ENCODE assay signal across 15 cellular contexts in the genomic region with DNA sequence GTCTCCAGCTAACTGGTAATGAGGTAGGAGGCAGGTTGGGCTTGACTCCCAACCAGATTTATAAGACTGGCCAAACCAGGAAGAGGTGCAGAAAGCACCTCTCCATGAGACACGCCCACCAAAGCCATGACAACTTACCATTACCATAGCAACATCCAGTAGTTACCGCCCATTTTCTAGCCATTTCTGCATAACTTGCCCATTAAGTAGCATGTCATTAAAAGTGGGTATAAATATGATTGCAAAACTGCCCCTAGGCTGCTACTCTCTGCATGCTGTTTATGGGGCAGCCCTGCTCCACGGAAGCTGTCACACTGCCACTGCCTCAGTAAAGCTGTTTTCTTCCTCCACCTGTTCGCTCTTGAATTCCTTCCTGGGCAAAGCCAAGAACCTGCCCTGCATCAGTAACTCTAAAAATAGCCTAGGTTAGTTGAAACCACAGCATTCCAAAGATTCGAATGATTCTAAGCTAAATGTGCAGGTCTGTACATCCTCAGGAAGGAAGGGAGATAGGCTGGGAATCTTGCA.
DNase-seq lines count a peak whose midpoint lies in the region; ATAC-seq, FAIRE-seq and TF ChIP-seq lines count a peak whose summit lies in the region.
"Had no signal": no experiment of that assay in that cellular context is flagged by ENCODE, and none has a peak within 500 bp of the region (broad histone marks: within the 10 kb centered on the region; RNA-seq: fewer than 3 reads in every experiment).

No MANE protein-coding gene starts in this region.

- H3K79me2 ChIP-seq in HCT116 (ENCODE audit: insufficient read depth, low read length) (no peaks in the 10 kb centered on the region), parathyroid adenoma (no peaks in the 10 kb centered on the region)

- H3K9me3 Mint-ChIP-seq in stimulated activated memory B cell treated with anti-CD40 and anti-IgM and Interleukin-4, amounts not matched to agents 10 μg/mL and 1 μg/mL and 100 μg/mL, for 72 hours, result no peaks in the 10 kb centered on the region
- H3K9me3 Mint-ChIP-seq: CD8-positive, alpha-beta memory T cell; natural killer cell treated with Interleukin-12 subunit alpha and Interleukin-12 subunit beta and Interleukin-15 and Interleukin-18, amount 100 ng/mL, for 72 hours had no signal

- no peaks in the 10 kb centered on the region for H3K9me3 ChIP-seq in HCT116 (ENCODE audit: control insufficient read depth in 1 of 2, insufficient read depth in 1 of 2, low read depth in 1 of 2, low read length in 2 of 2)
- no peaks in the 10 kb centered on the region for H3K9me3 ChIP-seq in parathyroid adenoma (ENCODE audit: control insufficient read depth, low read length)

- TF ChIP-seq RAD21 in HCT116 (IDR thresholded peaks at IDR 0.05; ENCODE audit: low read depth), result no peak

- H3K4me1 Mint-ChIP-seq in stimulated activated memory B cell treated with anti-CD40 and anti-IgM and Interleukin-4, amounts not matched to agents 10 μg/mL and 1 μg/mL and 100 μg/mL, for 72 hours, result no peaks in the 10 kb centered on the region
- H3K4me1 Mint-ChIP-seq: CD8-positive, alpha-beta memory T cell had no signal

- ATAC-seq in HCT116 (no peak), GM21717 (IDR thresholded peaks at IDR 0.05; ENCODE audit: unreplicated experiment) (no peak)
- no peak for ATAC-seq in stimulated activated memory B cell treated with anti-CD40 and anti-IgM and Interleukin-4, amounts not matched to agents 10 μg/mL and 1 μg/mL and 100 μg/mL, for 72 hours
- ATAC-seq: natural killer cell treated with Interleukin-12 subunit alpha and Interleukin-12 subunit beta and Interleukin-15 and Interleukin-18, amount 100 ng/mL, for 72 hours; T-helper 17 cell had no signal

- no peaks in the 10 kb centered on the region for H3K36me3 ChIP-seq in HCT116 (ENCODE audit: control insufficient read depth in 1 of 2, insufficient read depth in 2 of 2, low read length in 2 of 2)
- no peaks in the 10 kb centered on the region for H3K36me3 ChIP-seq in bronchial epithelial cell (ENCODE audit: control insufficient read depth, insufficient read depth, low read length)
- no peaks in the 10 kb centered on the region for H3K36me3 ChIP-seq in parathyroid adenoma (ENCODE audit: control insufficient read depth, insufficient read depth, low read length)

- H4K20me1 ChIP-seq in HCT116 (ENCODE audit: insufficient read depth), result no peaks in the 10 kb centered on the region

- H3K4me2 ChIP-seq in HCT116 (ENCODE audit: low read length) (no peak overlapping the region), parathyroid adenoma (ENCODE audit: low read length) (no peak overlapping the region)

- POLR2A ChIA-PET in HCT116 (lab: Charles Lee), result interaction anchor here (1.2 kb wide), 1 partner anchor 11 kb away, joined by 3 read pairs; no protein-coding TSS in a partner anchor
- POLR2A ChIA-PET in GM10248 (lab: Yijun Ruan, JAX), result no interaction called here

- H3K27ac ChIP-seq in HCT116 (ENCODE audit: low read depth, low read length), result no peak overlapping the region
- no peak overlapping the region for H3K27ac ChIP-seq in parathyroid adenoma

- no peak overlapping the region for H2AFZ ChIP-seq in HCT116 (ENCODE audit: low read depth, low read length, poor library complexity, severe bottlenecking)
- peak overlapping the region; percentile 53 for H2AFZ ChIP-seq in parathyroid adenoma

- FAIRE-seq in bronchial epithelial cell (lab: Jason Lieb, UNC), result peak; percentile 62
- FAIRE-seq: islet of Langerhans had no signal

- RAD21 ChIA-PET in HCT116 (lab: Charles Lee; ENCODE audit: low non-redundant PET in 1 of 2, low total read pairs in 2 of 2, uncharacterized antibody in 2 of 2, unreplicated experiment in 2 of 2), result no interaction called here

- TF ChIP-seq CTCF in HCT116 (IDR thresholded peaks at IDR 0.05 in 2 of 3, conservative IDR thresholded peaks at IDR 0.05 in 1 of 3; ENCODE audit: borderline replicate concordance in 1 of 3, insufficient read depth in 1 of 3, low read depth in 2 of 3, low read length in 2 of 3) (no peak), bronchial epithelial cell (IDR thresholded peaks at IDR 0.05; ENCODE audit: insufficient read depth, low read length, severe bottlenecking) (no peak), parathyroid adenoma (IDR thresholded peaks at IDR 0.05) (no peak), GM10248 (IDR thresholded peaks at IDR 0.05; ENCODE audit: control extremely low read depth, extremely low read depth, low read depth, missing control alignments) (no peak)

- peaks cover under 1% of the 10 kb centered on the region for H3K27me3 Mint-ChIP-seq in stimulated activated memory B cell treated with anti-CD40 and anti-IgM and Interleukin-4, amounts not matched to agents 10 μg/mL and 1 μg/mL and 100 μg/mL, for 72 hours
- H3K27me3 Mint-ChIP-seq: T-helper 17 cell had no signal

- H3K4me3 ChIP-seq in HCT116 (replicated peaks in 1 of 2; ENCODE audit: low read depth in 1 of 2, low read length in 2 of 2) (no peak overlapping the region), bronchial epithelial cell (ENCODE audit: low read depth, low read length) (no peak overlapping the region), parathyroid adenoma (ENCODE audit: low read depth, low read length) (no peak overlapping the region)

- H3K36me3 Mint-ChIP-seq in stimulated activated memory B cell treated with anti-CD40 and anti-IgM and Interleukin-4, amounts not matched to agents 10 μg/mL and 1 μg/mL and 100 μg/mL, for 72 hours, result no peaks in the 10 kb centered on the region
- H3K36me3 Mint-ChIP-seq: CD8-positive, alpha-beta memory T cell; natural killer cell treated with Interleukin-12 subunit alpha and Interleukin-12 subunit beta and Interleukin-15 and Interleukin-18, amount 100 ng/mL, for 72 hours had no signal

- H3K9ac ChIP-seq in HCT116 (ENCODE audit: low read length) (no peak overlapping the region), parathyroid adenoma (no peak overlapping the region)

- no peaks in the 10 kb centered on the region for H3K27me3 ChIP-seq in HCT116 (ENCODE audit: insufficient read depth, low read length)
- H3K27me3 ChIP-seq in bronchial epithelial cell (ENCODE audit: control insufficient read depth, insufficient read depth, low read length), result no peaks in the 10 kb centered on the region
- H3K27me3 ChIP-seq in parathyroid adenoma (ENCODE audit: control insufficient read depth, insufficient read depth, low read length), result no peaks in the 10 kb centered on the region

- no TSS peak for BruUV-seq in HCT116 (replicated peaks; lab: Mats Ljungman, UMichigan)

- H3K4me1 ChIP-seq in HCT116 (ENCODE audit: control insufficient read depth in 1 of 2, insufficient read depth in 2 of 2, low read length in 2 of 2) (peaks cover 3 to 6% of the 10 kb centered on the region in 2 experiments; a peak in 2 of 4 replicates), parathyroid adenoma (peaks cover 8% of the 10 kb centered on the region)

- no peaks in the 10 kb centered on the region for H3K9me2 ChIP-seq in HCT116 (ENCODE audit: insufficient read depth)

- H3K27ac Mint-ChIP-seq in stimulated activated memory B cell treated with anti-CD40 and anti-IgM and Interleukin-4, amounts not matched to agents 10 μg/mL and 1 μg/mL and 100 μg/mL, for 72 hours, result no peak overlapping the region
- H3K27ac Mint-ChIP-seq: natural killer cell treated with Interleukin-12 subunit alpha and Interleukin-12 subunit beta and Interleukin-15 and Interleukin-18, amount 100 ng/mL, for 72 hours; T-helper 17 cell had no signal

- DNase-seq in HCT116 (ENCODE audit: low read depth, low spot score), result no peak
- DNase-seq in NCI-H510A treated with DMSO at 0.1 percent for 48 hours (lab: John Stamatoyannopoulos, UW), result peak; percentile 34
- DNase-seq in bronchial epithelial cell (ENCODE audit: low read depth), result peak; percentile 55
- no peak for DNase-seq in dermis blood vessel endothelial cell
- no peak for DNase-seq in GM10248 (ENCODE audit: extremely low spot score)
- DNase-seq: activated naive CD4-positive, alpha-beta T cell treated with anti-CD3 and anti-CD28 coated beads, Interleukin-2, amount 50 U/mL, for 16 hours; CD8-positive, alpha-beta memory T cell; cortex of kidney; NCI-H1048; T-helper 17 cell had no signal

- TF ChIP-seq POLR2A in HCT116 (IDR thresholded peaks at IDR 0.05; ENCODE audit: borderline replicate concordance, extremely low read depth, insufficient read depth, insufficient read length), result no peak

- CTCF ChIA-PET in HCT116 (lab: Charles Lee) (interaction anchor here (0.7 kb wide), 1 partner anchor 169 kb away, joined by 3 read pairs; a partner anchor contains a TSS), GM10248 (lab: Yijun Ruan, JAX) (interaction anchor here (1.4 to 2.8 kb wide), 3 partner anchors 15 to 136 kb away, joined by 3 to 9 read pairs (median 4); no protein-coding TSS in a partner anchor)

- H3K4me3 Mint-ChIP-seq in stimulated activated memory B cell treated with anti-CD40 and anti-IgM and Interleukin-4, amounts not matched to agents 10 μg/mL and 1 μg/mL and 100 μg/mL, for 72 hours, result no peak overlapping the region
- H3K4me3 Mint-ChIP-seq: CD8-positive, alpha-beta memory T cell; natural killer cell treated with Interleukin-12 subunit alpha and Interleukin-12 subunit beta and Interleukin-15 and Interleukin-18, amount 100 ng/mL, for 72 hours; T-helper 17 cell had no signal

- intact Hi-C loops in HCT116 (cut with micrococcal nuclease), result no loop called here

TF ChIP-seq in HCT116, 20 proteins besides CTCF, POLR2A, EP300 and RAD21:
- TF ChIP-seq EGR1 (IDR thresholded peaks at IDR 0.05; ENCODE audit: low read depth) (no peak), ELF1 (IDR thresholded peaks at IDR 0.05; ENCODE audit: borderline replicate concordance, low read depth) (peak; percentile 10; the same call in 1 of the 2 replicates)

Comparison
In these comparisons a context has a peak if more than half of its experiments do, and no peak if none do; other contexts are left out.
1. DNase-seq: peak in NCI-H510A treated with DMSO at 0.1 percent for 48 hours (single experiment) and bronchial epithelial cell (single experiment); none in HCT116 (single experiment), dermis blood vessel endothelial cell (single experiment) and GM10248 (single experiment).